Comparison of ENCODE assay signal across 10 cellular contexts in genomic region chr1:230459463-230459862, GRCh38. TPM values are rescaled to one million over a fixed set of nuclear protein-coding genes. Genes with fewer than 3 reads are reported as not detected.
A peak's percentile ranks its signal among the peaks of the same experiment; 100 is the strongest.
DNase-seq lines count a peak whose midpoint lies in the region; ATAC-seq, FAIRE-seq and TF ChIP-seq lines count a peak whose summit lies in the region.
"Had no signal": no experiment of that assay in that cellular context is flagged by ENCODE, and none has a peak within 500 bp of the region (broad histone marks: within the 10 kb centered on the region; RNA-seq: fewer than 3 reads in every experiment).

No MANE protein-coding gene starts in this region.

- no peaks in the 10 kb centered on the region for H3K4me1 Mint-ChIP-seq in endodermal cell

- H3K9me3 ChIP-seq in small intestine (ENCODE audit: control insufficient read depth, low read depth) (no peaks in the 10 kb centered on the region), aorta (ENCODE audit: control insufficient read depth, low read length) (no peaks in the 10 kb centered on the region), endodermal cell (ENCODE audit: control insufficient read depth, low read length) (no peaks in the 10 kb centered on the region)

- POLR2A ChIA-PET in HEK293T (lab: Yijun Ruan, JAX) = no interaction called here

- no peak for ATAC-seq in aorta (ENCODE audit: low FRiP score)
- ATAC-seq: activated T-cell treated with anti-CD3 and anti-CD28 coated beads, Interleukin-2, amount 50 U/mL, for 72 hours had no signal

- no peak for DNase-seq in HEK293T (ENCODE audit: extremely low spot score)
- peak; percentile 28 for DNase-seq in NCI-H446 treated with DMSO at 0.1 percent for 48 hours (lab: John Stamatoyannopoulos, UW)
- peak; percentile 68 for DNase-seq in choroid plexus epithelial cell (ENCODE audit: low read depth)
- DNase-seq in small intestine = peak; percentile 1
- no peak for DNase-seq in aorta
- no peak for DNase-seq in NCI-H2081 treated with DMSO at 0.1 percent for 48 hours (lab: John Stamatoyannopoulos, UW)
- DNase-seq in endodermal cell = no peak
- DNase-seq: activated T-cell treated with anti-CD3 and anti-CD28 coated beads, Interleukin-2, amount 50 U/mL, for 72 hours; head of caudate nucleus; NCI-H526 had no signal

- H3K4me3 Mint-ChIP-seq in endodermal cell = no peak overlapping the region
- H3K4me3 Mint-ChIP-seq: activated T-cell treated with anti-CD3 and anti-CD28 coated beads, Interleukin-2, amount 50 U/mL, for 72 hours had no signal

- CTCF ChIA-PET in HEK293T (lab: Yijun Ruan, JAX) = interaction anchor here (0.6 kb wide), 1 partner anchor 18 kb away, joined by 3 read pairs; no protein-coding TSS in a partner anchor

- TF ChIP-seq CTCF in choroid plexus epithelial cell (conservative IDR thresholded peaks at IDR 0.05; ENCODE audit: low read depth, low read length) (no peak), endodermal cell (conservative IDR thresholded peaks at IDR 0.05) (no peak)

- H3K27me3 ChIP-seq in small intestine (ENCODE audit: control insufficient read depth in 2 of 2, insufficient read depth in 2 of 2, low read length in 2 of 2) (peaks cover 4 to 5% of the 10 kb centered on the region in 2 donors), aorta (ENCODE audit: control insufficient read depth in 1 of 2, insufficient read depth in 2 of 2, low read length in 1 of 2) (peaks cover 0 to 2% of the 10 kb centered on the region in 2 donors), endodermal cell (ENCODE audit: control insufficient read depth, insufficient read depth, low read length, poor library complexity, severe bottlenecking) (no peaks in the 10 kb centered on the region)

- no peak for FAIRE-seq in small intestine (lab: Jason Lieb, UNC)

- intact Hi-C loops in aorta (cut with DNase I) = no loop called here

- H3K9me3 Mint-ChIP-seq in endodermal cell = no peaks in the 10 kb centered on the region
- H3K9me3 Mint-ChIP-seq: activated T-cell treated with anti-CD3 and anti-CD28 coated beads, Interleukin-2, amount 50 U/mL, for 72 hours had no signal

- H3K27ac ChIP-seq in small intestine (ENCODE audit: low read depth in 1 of 2, low read length in 1 of 2) (no peak overlapping the region), aorta (ENCODE audit: low read depth in 1 of 2, low read length in 2 of 2) (no peak overlapping the region), endodermal cell (ENCODE audit: low read depth, low read length) (no peak overlapping the region)

- no peak overlapping the region for H3K27ac Mint-ChIP-seq in endodermal cell
- H3K27ac Mint-ChIP-seq: activated T-cell treated with anti-CD3 and anti-CD28 coated beads, Interleukin-2, amount 50 U/mL, for 72 hours had no signal

- H3K4me3 ChIP-seq in choroid plexus epithelial cell (ENCODE audit: low read depth, low read length) = no peak overlapping the region
- H3K4me3 ChIP-seq in small intestine (ENCODE audit: low read depth in 1 of 2, low read length in 2 of 2) = no peak overlapping the region
- no peak overlapping the region for H3K4me3 ChIP-seq in aorta (ENCODE audit: low read length in 2 of 2)
- no peak overlapping the region for H3K4me3 ChIP-seq in endodermal cell (ENCODE audit: low read length)

- H3K4me1 ChIP-seq in small intestine (ENCODE audit: control insufficient read depth in 2 of 2, insufficient read depth in 1 of 2, low read depth in 1 of 2, low read length in 1 of 2) = no peaks in the 10 kb centered on the region
- no peaks in the 10 kb centered on the region for H3K4me1 ChIP-seq in aorta (ENCODE audit: control insufficient read depth in 1 of 2, insufficient read depth in 2 of 2, low read length in 2 of 2)
- no peaks in the 10 kb centered on the region for H3K4me1 ChIP-seq in endodermal cell (ENCODE audit: control insufficient read depth, insufficient read depth, low read length)

- H3K36me3 ChIP-seq in small intestine (ENCODE audit: control insufficient read depth in 2 of 2, insufficient read depth in 2 of 2, low read length in 2 of 2) (no peaks in the 10 kb centered on the region), aorta (ENCODE audit: control insufficient read depth in 1 of 2, insufficient read depth in 2 of 2, low read length in 1 of 2) (no peaks in the 10 kb centered on the region), endodermal cell (ENCODE audit: control insufficient read depth, insufficient read depth, low read length) (no peaks in the 10 kb centered on the region)

- H3K36me3 Mint-ChIP-seq in endodermal cell (ENCODE audit: low read depth) = no peaks in the 10 kb centered on the region

- H3K27me3 Mint-ChIP-seq in endodermal cell (ENCODE audit: insufficient read depth) = peaks cover 7% of the 10 kb centered on the region

- H3K9ac ChIP-seq in endodermal cell (ENCODE audit: extremely low read depth, low read length, poor library complexity, severe bottlenecking) = no peak overlapping the region

- WGBS in small intestine, 3 donors = 13 to 33% (median 32%) methylated on average over 5 of the region's 5 CpGs
- 75 to 76% methylated on average over 5 of the region's 5 CpGs for WGBS in aorta, 2 donors
- WGBS in endodermal cell (ENCODE audit: insufficient coverage in 1 of 2, insufficient read length in 1 of 2), 2 experiments = 74 to 79% methylated on average over 4 to 5 of the region's 5 CpGs

TF ChIP-seq in HEK293T, 16 proteins besides CTCF, POLR2A, EP300 and RAD21:
- TF ChIP-seq LEF1 (IDR thresholded peaks at IDR 0.05; ENCODE audit: borderline replicate concordance) (no peak), ZNF384 (IDR thresholded peaks at IDR 0.05) (peak; percentile 7; the same call in 1 of the 2 replicates)

RNA-seq across cellular contexts. Expression of gene PGBD5, which starts 33.3 kb away (rescaled TPM):
- polyA plus RNA-seq in small intestine (1 to 10 TPM in 1 of 3 donors, under 1 TPM in 2; under 0.01 to 1.0 (median 0.22) TPM), aorta (under 1 TPM; 0.31 to 0.75 TPM)
- total RNA-seq in aorta (under 1 TPM; 0.39 to 0.99 TPM), endodermal cell (1 to 10 TPM; 1.3 to 4.6 TPM)
- polyA plus RNA-seq in endodermal cell (2013, experiment 1 of 2) = 5.8 TPM
- 4.1 TPM for polyA plus RNA-seq in endodermal cell (2013, experiment 2 of 2)

Comparison
In these comparisons a context has a peak if more than half of its experiments do, and no peak if none do; other contexts are left out.
1. DNase-seq: peak in NCI-H446 treated with DMSO at 0.1 percent for 48 hours (single experiment), choroid plexus epithelial cell (single experiment) and small intestine (single experiment); none in HEK293T (single experiment), aorta (0 of 2), NCI-H2081 treated with DMSO at 0.1 percent for 48 hours (single experiment) and endodermal cell (single experiment).